9 cellular contexts compared by ENCODE assay signal in genomic region chr22:21384807-21385357, GRCh38. TPM values are rescaled to one million over a fixed set of nuclear protein-coding genes. Genes with fewer than 3 reads are reported as not detected.
DNase-seq lines count a peak whose midpoint lies in the region; ATAC-seq and TF ChIP-seq lines count a peak whose summit lies in the region.
"Not testable (repeated sequence)": the region's sequence is repeated elsewhere in the genome, so short reads cannot be mapped to it uniquely, and the experiment has no call there.
"Had no signal": no experiment of that assay in that cellular context is flagged by ENCODE, and none has a peak within 500 bp of the region (broad histone marks: within the 10 kb centered on the region; RNA-seq: fewer than 3 reads in every experiment).

No MANE protein-coding gene starts in this region.

- H3K9me3 Mint-ChIP-seq in T-cell; activated T-cell treated with anti-CD3 and anti-CD28 coated beads, Interleukin-2, amount 50 U/mL, for 72 hours; natural killer cell; stimulated activated naive CD8-positive, alpha-beta T cell treated with anti-CD3 and anti-CD28 coated beads, Interleukin-15, amount 100 ng/mL, for 72 hours: not testable (repeated sequence)

- H3K9me3 ChIP-seq in left lung, result not testable (repeated sequence)

- H3K4me1 Mint-ChIP-seq in T-cell; activated T-cell treated with anti-CD3 and anti-CD28 coated beads, Interleukin-2, amount 50 U/mL, for 72 hours (ENCODE audit: low read depth); natural killer cell; stimulated activated naive CD8-positive, alpha-beta T cell treated with anti-CD3 and anti-CD28 coated beads, Interleukin-15, amount 100 ng/mL, for 72 hours: not testable (repeated sequence)

- not testable (repeated sequence) for H3K4me3 Mint-ChIP-seq in T-cell; activated T-cell treated with anti-CD3 and anti-CD28 coated beads, Interleukin-2, amount 50 U/mL, for 72 hours; natural killer cell; stimulated activated naive CD8-positive, alpha-beta T cell treated with anti-CD3 and anti-CD28 coated beads, Interleukin-15, amount 100 ng/mL, for 72 hours

- DNase-seq in T-cell; activated T-cell treated with anti-CD3 and anti-CD28 coated beads, Interleukin-2, amount 50 U/mL, for 72 hours; left lung; natural killer cell; stimulated activated naive CD8-positive, alpha-beta T cell treated with anti-CD3 and anti-CD28 coated beads, Interleukin-15, amount 100 ng/mL, for 72 hours: not testable (repeated sequence)

- ATAC-seq in GM18907 (IDR thresholded peaks at IDR 0.05; ENCODE audit: unreplicated experiment), result peak; percentile 20
- peak; percentile 19 for ATAC-seq in HG03066 (IDR thresholded peaks at IDR 0.05; ENCODE audit: low read depth, unreplicated experiment)
- ATAC-seq in T-cell (replicated peaks in 1 of 4), result peak; percentile 48 to 66 (median 62)
- peak; percentile 53 to 61 for ATAC-seq in activated T-cell treated with anti-CD3 and anti-CD28 coated beads, Interleukin-2, amount 50 U/mL, for 72 hours (replicated peaks in 1 of 2)
- ATAC-seq in esophagus mucosa, result peak; percentile 43
- peak; percentile 60 for ATAC-seq in left lung
- peak; percentile 53 to 68 (median 63) for ATAC-seq in natural killer cell
- peak; percentile 61 for ATAC-seq in stimulated activated naive CD8-positive, alpha-beta T cell treated with anti-CD3 and anti-CD28 coated beads, Interleukin-15, amount 100 ng/mL, for 72 hours

- H3K27me3 Mint-ChIP-seq in T-cell; activated T-cell treated with anti-CD3 and anti-CD28 coated beads, Interleukin-2, amount 50 U/mL, for 72 hours (ENCODE audit: low read depth); natural killer cell (ENCODE audit: low read depth in 2 of 2); stimulated activated naive CD8-positive, alpha-beta T cell treated with anti-CD3 and anti-CD28 coated beads, Interleukin-15, amount 100 ng/mL, for 72 hours: not testable (repeated sequence)

- POLR2A ChIA-PET in T-cell (lab: Charles Lee), result not testable (repeated sequence)

- not testable (repeated sequence) for TF ChIP-seq CTCF in left lung (IDR thresholded peaks at IDR 0.05); natural killer cell (IDR thresholded peaks at IDR 0.05)

- CTCF ChIA-PET in T-cell (lab: Charles Lee), result not testable (repeated sequence)

- intact Hi-C loops in left lung (cut with DNase I); natural killer cell (cut with micrococcal nuclease): not testable (repeated sequence)

- H3K4me3 ChIP-seq in left lung, result not testable (repeated sequence)

- not testable (repeated sequence) for H3K27ac Mint-ChIP-seq in T-cell; activated T-cell treated with anti-CD3 and anti-CD28 coated beads, Interleukin-2, amount 50 U/mL, for 72 hours; natural killer cell; stimulated activated naive CD8-positive, alpha-beta T cell treated with anti-CD3 and anti-CD28 coated beads, Interleukin-15, amount 100 ng/mL, for 72 hours

- H3K36me3 Mint-ChIP-seq in T-cell; activated T-cell treated with anti-CD3 and anti-CD28 coated beads, Interleukin-2, amount 50 U/mL, for 72 hours (ENCODE audit: insufficient read depth in 2 of 2); natural killer cell: not testable (repeated sequence)

- not testable (repeated sequence) for H3K27ac ChIP-seq in left lung

- not testable (repeated sequence) for H3K27me3 ChIP-seq in left lung

- H3K4me1 ChIP-seq in left lung, result not testable (repeated sequence)

- not testable (repeated sequence) for H3K36me3 ChIP-seq in left lung

RNA-seq across cellular contexts. Expression of gene RIMBP3B, which starts 1.3 kb away (rescaled TPM):
- total RNA-seq in T-cell (1 to 10 TPM in 3 of 5 donors, under 1 TPM in 2; 0.14 to 3.9 (median 1.4) TPM), esophagus mucosa (not detected), left lung (under 1 TPM; 0.10 to 0.32 TPM), natural killer cell (under 1 TPM in 2 of 3 donors, not detected in 1; 0.14 to 0.70 TPM)
- under 1 TPM in 1 of 2 donors, not detected in 1; 0.12 TPM for total RNA-seq in activated T-cell treated with anti-CD3 and anti-CD28 coated beads, Interleukin-2, amount 50 U/mL, for 72 hours
- total RNA-seq: HT-29 had no signal

RNA-seq across cellular contexts. Expression of gene HIC2, which starts 32.3 kb away (rescaled TPM):
- total RNA-seq in T-cell (10 to 100 TPM in 2 of 5 donors, 1 to 10 TPM in 3; 8.8 to 12.1 (median 10.0) TPM), esophagus mucosa (2.1 TPM), left lung (1 to 10 TPM; 3.4 to 4.1 TPM), natural killer cell (10 to 100 TPM in 1 of 3 donors, 1 to 10 TPM in 2; 6.3 to 10.2 (median 7.7) TPM)
- 1 to 10 TPM; 4.3 to 5.1 TPM for total RNA-seq in activated T-cell treated with anti-CD3 and anti-CD28 coated beads, Interleukin-2, amount 50 U/mL, for 72 hours
